8 cellular contexts compared by ENCODE assay signal in the genomic region with DNA sequence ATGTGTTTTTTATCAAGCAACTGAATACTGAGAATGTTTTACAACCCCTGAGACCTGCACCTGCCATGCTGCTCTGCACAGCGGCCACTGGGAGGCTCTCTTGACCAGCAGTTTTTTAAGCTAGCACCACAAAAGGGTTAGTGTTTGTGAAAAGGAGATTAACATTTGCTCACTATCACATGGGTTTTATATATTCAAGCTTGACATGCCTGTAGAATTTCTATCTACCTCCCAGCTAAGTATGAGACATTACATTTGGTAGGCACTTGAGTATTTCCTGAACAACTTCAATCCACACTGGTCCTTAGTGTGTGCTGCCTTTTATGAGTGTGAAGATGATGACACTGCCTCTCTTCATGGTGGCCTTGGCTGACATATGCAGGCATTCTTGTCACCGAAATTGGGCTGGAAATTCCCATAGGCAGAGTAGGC.
DNase-seq lines count a peak whose midpoint lies in the region; ATAC-seq, FAIRE-seq and TF ChIP-seq lines count a peak whose summit lies in the region.

No MANE protein-coding gene starts in this region.

- H3K27ac Mint-ChIP-seq in WTC11: no peak overlapping the region

- H3K27me3 Mint-ChIP-seq in WTC11 (ENCODE audit: low read depth): no peaks in the 10 kb centered on the region; the same call in 1 of the 2 replicates

- TF ChIP-seq EP300 in Ishikawa (IDR thresholded peaks at IDR 0.05; ENCODE audit: borderline replicate concordance): no peak

- POLR2A ChIA-PET in WTC11 (lab: Charles Lee): no interaction called here

- H3K9me3 ChIP-seq in Peyer's patch: no peaks in the 10 kb centered on the region

- DNase-seq in D721Med (ENCODE audit: insufficient read length, low spot score) (no peak), WTC11 (ENCODE audit: low spot score) (peak; percentile 52), kidney epithelial cell (ENCODE audit: low read depth) (no peak), Peyer's patch (no peak), NCI-H2107 (lab: John Stamatoyannopoulos, UW) (no peak)

- peak; percentile 38 for FAIRE-seq in D721Med (lab: Jason Lieb, UNC)

- H3K4me1 ChIP-seq in Peyer's patch: no peaks in the 10 kb centered on the region

- peaks cover 3% of the 10 kb centered on the region for H3K9me3 Mint-ChIP-seq in WTC11

- TF ChIP-seq CTCF in D721Med (IDR thresholded peaks at IDR 0.05; ENCODE audit: insufficient read depth, missing control alignments): peak; percentile 90
- peak; percentile 53; the same call in 1 of the 2 replicates for TF ChIP-seq CTCF in WTC11 (IDR thresholded peaks at IDR 0.05)
- TF ChIP-seq CTCF in kidney epithelial cell (IDR thresholded peaks at IDR 0.05; ENCODE audit: insufficient read depth, low read length, poor library complexity, severe bottlenecking): peak; percentile 83
- peak in 2 of 6 experiments; percentile 11 to 14 for TF ChIP-seq CTCF in Peyer's patch (IDR thresholded peaks at IDR 0.05)

- no peak overlapping the region for H3K4me3 Mint-ChIP-seq in WTC11

- no peaks in the 10 kb centered on the region for H3K36me3 ChIP-seq in kidney epithelial cell (ENCODE audit: control insufficient read depth, insufficient read depth, low read length)
- H3K36me3 ChIP-seq in Peyer's patch: no peaks in the 10 kb centered on the region

- no peaks in the 10 kb centered on the region for H3K27me3 ChIP-seq in kidney epithelial cell (ENCODE audit: control insufficient read depth, insufficient read depth, low read length)
- no peaks in the 10 kb centered on the region for H3K27me3 ChIP-seq in Peyer's patch

- H3K4me1 Mint-ChIP-seq in WTC11: peaks cover 4% of the 10 kb centered on the region; the same call in 1 of the 2 replicates

- no peak overlapping the region for H3K27ac ChIP-seq in Peyer's patch

- peak; percentile 96 for TF ChIP-seq RAD21 in Ishikawa (IDR thresholded peaks at IDR 0.05; ENCODE audit: low read depth)

- no peak for TF ChIP-seq POLR2A in Peyer's patch (IDR thresholded peaks at IDR 0.05)

- CTCF ChIA-PET in WTC11 (lab: Charles Lee): interaction anchor here (0.6 to 7.9 kb wide), 18 partner anchors 9 to 905 kb away, joined by 3 to 80 read pairs (median 4); no protein-coding TSS in a partner anchor

- peak; percentile 78 for ATAC-seq in WTC11
- ATAC-seq in HG02610 (IDR thresholded peaks at IDR 0.05; ENCODE audit: unreplicated experiment): no peak
- ATAC-seq in HG03354 (IDR thresholded peaks at IDR 0.05; ENCODE audit: poor library complexity, severe bottlenecking, unreplicated experiment): no peak

- H3K4me3 ChIP-seq in kidney epithelial cell (ENCODE audit: low read depth, low read length) (no peak overlapping the region), Peyer's patch (no peak overlapping the region)

- no peaks in the 10 kb centered on the region for H3K36me3 Mint-ChIP-seq in WTC11

TF ChIP-seq in Ishikawa, 13 proteins besides CTCF, POLR2A, EP300 and RAD21:
- TF ChIP-seq, protein P1, sequence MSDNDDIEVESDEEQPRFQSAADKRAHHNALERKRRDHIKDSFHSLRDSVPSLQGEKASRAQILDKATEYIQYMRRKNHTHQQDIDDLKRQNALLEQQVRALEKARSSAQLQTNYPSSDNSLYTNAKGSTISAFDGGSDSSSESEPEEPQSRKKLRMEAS (IDR thresholded peaks at IDR 0.05): no peak
- no peak for TF ChIP-seq TEAD4 (IDR thresholded peaks at IDR 0.05)
- TF ChIP-seq YY1 (IDR thresholded peaks at IDR 0.05; ENCODE audit: low read depth): no peak
- TF ChIP-seq CREB1 (IDR thresholded peaks at IDR 0.05; ENCODE audit: low read depth): no peak
- TF ChIP-seq, protein P2, sequence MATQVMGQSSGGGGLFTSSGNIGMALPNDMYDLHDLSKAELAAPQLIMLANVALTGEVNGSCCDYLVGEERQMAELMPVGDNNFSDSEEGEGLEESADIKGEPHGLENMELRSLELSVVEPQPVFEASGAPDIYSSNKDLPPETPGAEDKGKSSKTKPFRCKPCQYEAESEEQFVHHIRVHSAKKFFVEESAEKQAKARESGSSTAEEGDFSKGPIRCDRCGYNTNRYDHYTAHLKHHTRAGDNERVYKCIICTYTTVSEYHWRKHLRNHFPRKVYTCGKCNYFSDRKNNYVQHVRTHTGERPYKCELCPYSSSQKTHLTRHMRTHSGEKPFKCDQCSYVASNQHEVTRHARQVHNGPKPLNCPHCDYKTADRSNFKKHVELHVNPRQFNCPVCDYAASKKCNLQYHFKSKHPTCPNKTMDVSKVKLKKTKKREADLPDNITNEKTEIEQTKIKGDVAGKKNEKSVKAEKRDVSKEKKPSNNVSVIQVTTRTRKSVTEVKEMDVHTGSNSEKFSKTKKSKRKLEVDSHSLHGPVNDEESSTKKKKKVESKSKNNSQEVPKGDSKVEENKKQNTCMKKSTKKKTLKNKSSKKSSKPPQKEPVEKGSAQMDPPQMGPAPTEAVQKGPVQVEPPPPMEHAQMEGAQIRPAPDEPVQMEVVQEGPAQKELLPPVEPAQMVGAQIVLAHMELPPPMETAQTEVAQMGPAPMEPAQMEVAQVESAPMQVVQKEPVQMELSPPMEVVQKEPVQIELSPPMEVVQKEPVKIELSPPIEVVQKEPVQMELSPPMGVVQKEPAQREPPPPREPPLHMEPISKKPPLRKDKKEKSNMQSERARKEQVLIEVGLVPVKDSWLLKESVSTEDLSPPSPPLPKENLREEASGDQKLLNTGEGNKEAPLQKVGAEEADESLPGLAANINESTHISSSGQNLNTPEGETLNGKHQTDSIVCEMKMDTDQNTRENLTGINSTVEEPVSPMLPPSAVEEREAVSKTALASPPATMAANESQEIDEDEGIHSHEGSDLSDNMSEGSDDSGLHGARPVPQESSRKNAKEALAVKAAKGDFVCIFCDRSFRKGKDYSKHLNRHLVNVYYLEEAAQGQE (IDR thresholded peaks at IDR 0.05; ENCODE audit: low read depth): no peak
- no peak for TF ChIP-seq ZBTB7A (IDR thresholded peaks at IDR 0.05; ENCODE audit: low read depth)
- no peak for TF ChIP-seq TCF12 (IDR thresholded peaks at IDR 0.05; ENCODE audit: low read depth)
- no peak for TF ChIP-seq CEBPB (IDR thresholded peaks at IDR 0.05)

TF ChIP-seq in WTC11, 78 proteins besides CTCF, POLR2A, EP300 and RAD21 (continues in another document):
- TF ChIP-seq ETV6 (CRISPR knock-in tag; IDR thresholded peaks at IDR 0.05): no peak
- no peak for TF ChIP-seq ZNF219 (CRISPR knock-in tag; IDR thresholded peaks at IDR 0.05; ENCODE audit: borderline replicate concordance)
- TF ChIP-seq, protein P3, sequence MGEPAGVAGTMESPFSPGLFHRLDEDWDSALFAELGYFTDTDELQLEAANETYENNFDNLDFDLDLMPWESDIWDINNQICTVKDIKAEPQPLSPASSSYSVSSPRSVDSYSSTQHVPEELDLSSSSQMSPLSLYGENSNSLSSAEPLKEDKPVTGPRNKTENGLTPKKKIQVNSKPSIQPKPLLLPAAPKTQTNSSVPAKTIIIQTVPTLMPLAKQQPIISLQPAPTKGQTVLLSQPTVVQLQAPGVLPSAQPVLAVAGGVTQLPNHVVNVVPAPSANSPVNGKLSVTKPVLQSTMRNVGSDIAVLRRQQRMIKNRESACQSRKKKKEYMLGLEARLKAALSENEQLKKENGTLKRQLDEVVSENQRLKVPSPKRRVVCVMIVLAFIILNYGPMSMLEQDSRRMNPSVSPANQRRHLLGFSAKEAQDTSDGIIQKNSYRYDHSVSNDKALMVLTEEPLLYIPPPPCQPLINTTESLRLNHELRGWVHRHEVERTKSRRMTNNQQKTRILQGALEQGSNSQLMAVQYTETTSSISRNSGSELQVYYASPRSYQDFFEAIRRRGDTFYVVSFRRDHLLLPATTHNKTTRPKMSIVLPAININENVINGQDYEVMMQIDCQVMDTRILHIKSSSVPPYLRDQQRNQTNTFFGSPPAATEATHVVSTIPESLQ (CRISPR knock-in tag; IDR thresholded peaks at IDR 0.05): no peak
- TF ChIP-seq, protein P4, sequence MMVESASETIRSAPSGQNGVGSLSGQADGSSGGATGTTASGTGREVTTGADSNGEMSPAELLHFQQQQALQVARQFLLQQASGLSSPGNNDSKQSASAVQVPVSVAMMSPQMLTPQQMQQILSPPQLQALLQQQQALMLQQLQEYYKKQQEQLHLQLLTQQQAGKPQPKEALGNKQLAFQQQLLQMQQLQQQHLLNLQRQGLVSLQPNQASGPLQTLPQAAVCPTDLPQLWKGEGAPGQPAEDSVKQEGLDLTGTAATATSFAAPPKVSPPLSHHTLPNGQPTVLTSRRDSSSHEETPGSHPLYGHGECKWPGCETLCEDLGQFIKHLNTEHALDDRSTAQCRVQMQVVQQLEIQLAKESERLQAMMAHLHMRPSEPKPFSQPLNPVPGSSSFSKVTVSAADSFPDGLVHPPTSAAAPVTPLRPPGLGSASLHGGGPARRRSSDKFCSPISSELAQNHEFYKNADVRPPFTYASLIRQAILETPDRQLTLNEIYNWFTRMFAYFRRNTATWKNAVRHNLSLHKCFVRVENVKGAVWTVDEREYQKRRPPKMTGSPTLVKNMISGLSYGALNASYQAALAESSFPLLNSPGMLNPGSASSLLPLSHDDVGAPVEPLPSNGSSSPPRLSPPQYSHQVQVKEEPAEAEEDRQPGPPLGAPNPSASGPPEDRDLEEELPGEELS (CRISPR knock-in tag; IDR thresholded peaks at IDR 0.05): no peak
- no peak for TF ChIP-seq NR3C1 (CRISPR knock-in tag; conservative IDR thresholded peaks at IDR 0.05; ENCODE audit: low read depth)
- TF ChIP-seq, protein P5, sequence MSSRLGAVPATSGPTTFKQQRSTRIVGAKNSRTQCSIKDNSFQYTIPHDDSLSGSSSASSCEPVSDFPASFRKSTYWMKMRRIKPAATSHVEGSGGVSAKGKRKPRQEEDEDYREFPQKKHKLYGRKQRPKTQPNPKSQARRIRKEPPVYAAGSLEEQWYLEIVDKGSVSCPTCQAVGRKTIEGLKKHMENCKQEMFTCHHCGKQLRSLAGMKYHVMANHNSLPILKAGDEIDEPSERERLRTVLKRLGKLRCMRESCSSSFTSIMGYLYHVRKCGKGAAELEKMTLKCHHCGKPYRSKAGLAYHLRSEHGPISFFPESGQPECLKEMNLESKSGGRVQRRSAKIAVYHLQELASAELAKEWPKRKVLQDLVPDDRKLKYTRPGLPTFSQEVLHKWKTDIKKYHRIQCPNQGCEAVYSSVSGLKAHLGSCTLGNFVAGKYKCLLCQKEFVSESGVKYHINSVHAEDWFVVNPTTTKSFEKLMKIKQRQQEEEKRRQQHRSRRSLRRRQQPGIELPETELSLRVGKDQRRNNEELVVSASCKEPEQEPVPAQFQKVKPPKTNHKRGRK (CRISPR knock-in tag; IDR thresholded peaks at IDR 0.05; ENCODE audit: borderline replicate concordance): no peak
- TF ChIP-seq, protein P6, sequence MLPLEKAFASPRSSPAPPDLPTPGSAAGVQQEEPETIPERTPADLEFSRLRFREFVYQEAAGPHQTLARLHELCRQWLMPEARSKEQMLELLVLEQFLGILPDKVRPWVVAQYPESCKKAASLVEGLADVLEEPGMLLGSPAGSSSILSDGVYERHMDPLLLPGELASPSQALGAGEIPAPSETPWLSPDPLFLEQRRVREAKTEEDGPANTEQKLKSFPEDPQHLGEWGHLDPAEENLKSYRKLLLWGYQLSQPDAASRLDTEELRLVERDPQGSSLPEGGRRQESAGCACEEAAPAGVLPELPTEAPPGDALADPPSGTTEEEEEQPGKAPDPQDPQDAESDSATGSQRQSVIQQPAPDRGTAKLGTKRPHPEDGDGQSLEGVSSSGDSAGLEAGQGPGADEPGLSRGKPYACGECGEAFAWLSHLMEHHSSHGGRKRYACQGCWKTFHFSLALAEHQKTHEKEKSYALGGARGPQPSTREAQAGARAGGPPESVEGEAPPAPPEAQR (CRISPR knock-in tag; IDR thresholded peaks at IDR 0.05): no peak
